ENCODE assay signal across 9 cellular contexts in the genomic region with DNA sequence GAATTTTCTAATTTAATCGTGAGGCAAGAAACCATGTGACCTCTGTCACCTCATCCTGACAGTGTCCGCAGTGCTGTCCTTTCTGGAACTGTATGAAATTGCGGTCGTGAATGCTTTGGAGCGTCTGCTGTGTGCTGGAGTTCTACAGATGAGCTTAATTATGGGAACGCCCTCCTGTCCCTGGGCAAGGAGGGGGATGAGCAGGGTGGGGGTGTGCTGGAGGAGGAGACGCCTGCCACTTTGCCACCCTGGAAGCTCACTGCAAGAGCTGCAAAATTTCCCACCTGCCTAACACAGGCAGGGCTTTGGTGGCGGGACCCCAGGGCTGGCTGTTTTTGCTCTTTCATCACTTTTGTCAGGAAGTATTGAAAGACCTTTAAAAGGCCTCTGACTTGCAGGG. TPM values are rescaled to one million over a fixed set of nuclear protein-coding genes. Genes with fewer than 3 reads are reported as not detected.
DNase-seq lines count a peak whose midpoint lies in the region; ATAC-seq and TF ChIP-seq lines count a peak whose summit lies in the region.
"Had no signal": no experiment of that assay in that cellular context is flagged by ENCODE, and none has a peak within 500 bp of the region (broad histone marks: within the 10 kb centered on the region; RNA-seq: fewer than 3 reads in every experiment).

No MANE protein-coding gene starts in this region.

- no peaks in the 10 kb centered on the region for H3K36me3 ChIP-seq in tibial nerve

- H3K9me3 Mint-ChIP-seq in activated naive CD4-positive, alpha-beta T cell treated with anti-CD3 and anti-CD28 coated beads, Interleukin-2, amount 50 U/mL, for 24 hours = no peaks in the 10 kb centered on the region
- H3K9me3 Mint-ChIP-seq in glutamatergic neuron (ENCODE audit: unreplicated experiment) = peaks cover 4% of the 10 kb centered on the region
- peaks cover 2% of the 10 kb centered on the region; the same call in 1 of the 2 replicates for H3K9me3 Mint-ChIP-seq in WTC11

- POLR2A ChIA-PET in WTC11 (lab: Charles Lee) = interaction anchor here (1.3 kb wide), 1 partner anchor 67 kb away, joined by 3 read pairs; no protein-coding TSS in a partner anchor

- H3K4me3 ChIP-seq in tibial nerve = no peak overlapping the region

- CTCF ChIA-PET in WTC11 (lab: Charles Lee) = interaction anchor here (0.7 to 2.5 kb wide), 6 partner anchors 8 to 448 kb away, joined by 3 to 15 read pairs (median 4); no protein-coding TSS in a partner anchor

- peaks cover 90% of the 10 kb centered on the region for H3K4me1 Mint-ChIP-seq in activated naive CD4-positive, alpha-beta T cell treated with anti-CD3 and anti-CD28 coated beads, Interleukin-2, amount 50 U/mL, for 24 hours
- H3K4me1 Mint-ChIP-seq in glutamatergic neuron (ENCODE audit: low read depth, unreplicated experiment) (peaks cover 46% of the 10 kb centered on the region), WTC11 (peaks cover 56% of the 10 kb centered on the region)

- H3K27ac ChIP-seq in tibial nerve = peak overlapping the region in 3 of 4 donors; percentile 69 to 79 (median 70)

- H3K4me3 Mint-ChIP-seq in activated naive CD4-positive, alpha-beta T cell treated with anti-CD3 and anti-CD28 coated beads, Interleukin-2, amount 50 U/mL, for 24 hours = peak overlapping the region; percentile 91
- peak overlapping the region; percentile 46 for H3K4me3 Mint-ChIP-seq in glutamatergic neuron (ENCODE audit: unreplicated experiment)
- H3K4me3 Mint-ChIP-seq in WTC11 = no peak overlapping the region

- H3K36me3 Mint-ChIP-seq in activated naive CD4-positive, alpha-beta T cell treated with anti-CD3 and anti-CD28 coated beads, Interleukin-2, amount 50 U/mL, for 24 hours = peaks cover 2% of the 10 kb centered on the region
- H3K36me3 Mint-ChIP-seq in glutamatergic neuron (ENCODE audit: unreplicated experiment) (no peaks in the 10 kb centered on the region), WTC11 (peaks cover 2% of the 10 kb centered on the region; the same call in 1 of the 2 replicates)

- H3K27me3 Mint-ChIP-seq in activated naive CD4-positive, alpha-beta T cell treated with anti-CD3 and anti-CD28 coated beads, Interleukin-2, amount 50 U/mL, for 24 hours = no peaks in the 10 kb centered on the region
- H3K27me3 Mint-ChIP-seq in glutamatergic neuron (ENCODE audit: unreplicated experiment) = peaks cover 6% of the 10 kb centered on the region
- H3K27me3 Mint-ChIP-seq in WTC11 (ENCODE audit: low read depth) = peaks cover under 1% of the 10 kb centered on the region; the same call in 1 of the 2 replicates

- peak overlapping the region; percentile 99 for H3K27ac Mint-ChIP-seq in activated naive CD4-positive, alpha-beta T cell treated with anti-CD3 and anti-CD28 coated beads, Interleukin-2, amount 50 U/mL, for 24 hours
- H3K27ac Mint-ChIP-seq in glutamatergic neuron (ENCODE audit: unreplicated experiment) (no peak overlapping the region), WTC11 (no peak overlapping the region)

- peaks cover 0 to 87% (median 52%) of the 10 kb centered on the region in 4 donors for H3K4me1 ChIP-seq in tibial nerve

- TF ChIP-seq POLR2A in tibial nerve (IDR thresholded peaks at IDR 0.05) = no peak

- no peak for TF ChIP-seq CTCF in glutamatergic neuron (IDR thresholded peaks at IDR 0.05; ENCODE audit: partially characterized antibody, unreplicated experiment)
- TF ChIP-seq CTCF in tibial nerve (IDR thresholded peaks at IDR 0.05) = no peak
- TF ChIP-seq CTCF in WTC11 (IDR thresholded peaks at IDR 0.05) = no peak

- no peaks in the 10 kb centered on the region for H3K27me3 ChIP-seq in tibial nerve

- no peak for DNase-seq in activated naive CD4-positive, alpha-beta T cell treated with Interleukin-2 at 50 U/mL for 16 hours
- DNase-seq in RPMI8226 = peak; percentile 79
- no peak for DNase-seq in glutamatergic neuron
- no peak for DNase-seq in tibial nerve (ENCODE audit: low spot score in 2 of 2)
- no peak for DNase-seq in WTC11 (ENCODE audit: low spot score)
- DNase-seq in medulla oblongata (ENCODE audit: extremely low spot score) = no peak
- DNase-seq in iPS-NIHi11 (ENCODE audit: low spot score) = no peak
- DNase-seq: activated CD8-positive, alpha-beta memory T cell treated with anti-CD3 and anti-CD28 coated beads for 24 hours had no signal

- H3K9me3 ChIP-seq in tibial nerve = no peaks in the 10 kb centered on the region

- ATAC-seq in WTC11 = no peak

- TF ChIP-seq EP300 in tibial nerve (IDR thresholded peaks at IDR 0.05) = no peak

- 74 to 89% methylated on average over 8 of the region's 8 CpGs for WGBS in tibial nerve, 2 donors

TF ChIP-seq in WTC11, 78 proteins besides CTCF, POLR2A, EP300 and RAD21 (continues in another document):
- TF ChIP-seq, protein P1, sequence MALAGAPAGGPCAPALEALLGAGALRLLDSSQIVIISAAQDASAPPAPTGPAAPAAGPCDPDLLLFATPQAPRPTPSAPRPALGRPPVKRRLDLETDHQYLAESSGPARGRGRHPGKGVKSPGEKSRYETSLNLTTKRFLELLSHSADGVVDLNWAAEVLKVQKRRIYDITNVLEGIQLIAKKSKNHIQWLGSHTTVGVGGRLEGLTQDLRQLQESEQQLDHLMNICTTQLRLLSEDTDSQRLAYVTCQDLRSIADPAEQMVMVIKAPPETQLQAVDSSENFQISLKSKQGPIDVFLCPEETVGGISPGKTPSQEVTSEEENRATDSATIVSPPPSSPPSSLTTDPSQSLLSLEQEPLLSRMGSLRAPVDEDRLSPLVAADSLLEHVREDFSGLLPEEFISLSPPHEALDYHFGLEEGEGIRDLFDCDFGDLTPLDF (CRISPR knock-in tag; IDR thresholded peaks at IDR 0.05) = no peak
- TF ChIP-seq NR3C1 (CRISPR knock-in tag; conservative IDR thresholded peaks at IDR 0.05; ENCODE audit: low read depth) = no peak
- TF ChIP-seq, protein P2, sequence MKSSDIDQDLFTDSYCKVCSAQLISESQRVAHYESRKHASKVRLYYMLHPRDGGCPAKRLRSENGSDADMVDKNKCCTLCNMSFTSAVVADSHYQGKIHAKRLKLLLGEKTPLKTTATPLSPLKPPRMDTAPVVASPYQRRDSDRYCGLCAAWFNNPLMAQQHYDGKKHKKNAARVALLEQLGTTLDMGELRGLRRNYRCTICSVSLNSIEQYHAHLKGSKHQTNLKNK (CRISPR knock-in tag; IDR thresholded peaks at IDR 0.05) = no peak
- TF ChIP-seq, protein P3, sequence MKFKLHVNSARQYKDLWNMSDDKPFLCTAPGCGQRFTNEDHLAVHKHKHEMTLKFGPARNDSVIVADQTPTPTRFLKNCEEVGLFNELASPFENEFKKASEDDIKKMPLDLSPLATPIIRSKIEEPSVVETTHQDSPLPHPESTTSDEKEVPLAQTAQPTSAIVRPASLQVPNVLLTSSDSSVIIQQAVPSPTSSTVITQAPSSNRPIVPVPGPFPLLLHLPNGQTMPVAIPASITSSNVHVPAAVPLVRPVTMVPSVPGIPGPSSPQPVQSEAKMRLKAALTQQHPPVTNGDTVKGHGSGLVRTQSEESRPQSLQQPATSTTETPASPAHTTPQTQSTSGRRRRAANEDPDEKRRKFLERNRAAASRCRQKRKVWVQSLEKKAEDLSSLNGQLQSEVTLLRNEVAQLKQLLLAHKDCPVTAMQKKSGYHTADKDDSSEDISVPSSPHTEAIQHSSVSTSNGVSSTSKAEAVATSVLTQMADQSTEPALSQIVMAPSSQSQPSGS (CRISPR knock-in tag; IDR thresholded peaks at IDR 0.05; ENCODE audit: borderline replicate concordance, low read depth) = no peak
- TF ChIP-seq GABPB1 (CRISPR knock-in tag; IDR thresholded peaks at IDR 0.05) = no peak
- no peak for TF ChIP-seq CBFB (CRISPR knock-in tag; IDR thresholded peaks at IDR 0.05; ENCODE audit: low read depth)
- TF ChIP-seq GRHL2 (CRISPR knock-in tag; IDR thresholded peaks at IDR 0.05; ENCODE audit: insufficient replicate concordance, severe bottlenecking) = no peak
- TF ChIP-seq, protein P4, sequence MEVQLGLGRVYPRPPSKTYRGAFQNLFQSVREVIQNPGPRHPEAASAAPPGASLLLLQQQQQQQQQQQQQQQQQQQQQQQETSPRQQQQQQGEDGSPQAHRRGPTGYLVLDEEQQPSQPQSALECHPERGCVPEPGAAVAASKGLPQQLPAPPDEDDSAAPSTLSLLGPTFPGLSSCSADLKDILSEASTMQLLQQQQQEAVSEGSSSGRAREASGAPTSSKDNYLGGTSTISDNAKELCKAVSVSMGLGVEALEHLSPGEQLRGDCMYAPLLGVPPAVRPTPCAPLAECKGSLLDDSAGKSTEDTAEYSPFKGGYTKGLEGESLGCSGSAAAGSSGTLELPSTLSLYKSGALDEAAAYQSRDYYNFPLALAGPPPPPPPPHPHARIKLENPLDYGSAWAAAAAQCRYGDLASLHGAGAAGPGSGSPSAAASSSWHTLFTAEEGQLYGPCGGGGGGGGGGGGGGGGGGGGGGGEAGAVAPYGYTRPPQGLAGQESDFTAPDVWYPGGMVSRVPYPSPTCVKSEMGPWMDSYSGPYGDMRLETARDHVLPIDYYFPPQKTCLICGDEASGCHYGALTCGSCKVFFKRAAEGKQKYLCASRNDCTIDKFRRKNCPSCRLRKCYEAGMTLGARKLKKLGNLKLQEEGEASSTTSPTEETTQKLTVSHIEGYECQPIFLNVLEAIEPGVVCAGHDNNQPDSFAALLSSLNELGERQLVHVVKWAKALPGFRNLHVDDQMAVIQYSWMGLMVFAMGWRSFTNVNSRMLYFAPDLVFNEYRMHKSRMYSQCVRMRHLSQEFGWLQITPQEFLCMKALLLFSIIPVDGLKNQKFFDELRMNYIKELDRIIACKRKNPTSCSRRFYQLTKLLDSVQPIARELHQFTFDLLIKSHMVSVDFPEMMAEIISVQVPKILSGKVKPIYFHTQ (CRISPR knock-in tag; IDR thresholded peaks at IDR 0.05) = no peak

RNA-seq across cellular contexts. Expression of a gene that starts 6.5 kb away (rescaled TPM):
- total RNA-seq in glutamatergic neuron (ENCODE audit: unreplicated experiment) (142 TPM), tibial nerve (100 to 1,000 TPM; 170 to 202 (median 172) TPM), WTC11 (2021) (12.2 to 14.5 TPM (median 13.9 TPM) in 3 replicates)
